ENCODE assay signal across 1 cellular context in genomic region chr9:3920586-3921582, GRCh38.
TF ChIP-seq lines count a peak whose summit lies in the region.

No MANE protein-coding gene starts in this region.

TF ChIP-seq in H1, 55 proteins besides CTCF, POLR2A, EP300 and RAD21:
- no peak for TF ChIP-seq POLR2AphosphoS5 (IDR thresholded peaks at IDR 0.05; ENCODE audit: low read depth, low read length)
- no peak for TF ChIP-seq PHF8 (conservative IDR thresholded peaks at IDR 0.05; ENCODE audit: low read depth, low read length)
- TF ChIP-seq TAF7 (optimal IDR thresholded peaks at IDR 0.05; ENCODE audit: borderline replicate concordance, low read depth, low read length), result no peak
